8 cellular contexts compared by ENCODE assay signal in genomic region chr18:21109936-21110666, GRCh38. TPM values are rescaled to one million over a fixed set of nuclear protein-coding genes. Genes with fewer than 3 reads are reported as not detected.
DNase-seq lines count a peak whose midpoint lies in the region; ATAC-seq lines count a peak whose summit lies in the region.

No MANE protein-coding gene starts in this region.

- H3K36me3 Mint-ChIP-seq in T-helper 1 cell treated with Interleukin-12 subunit alpha and Interleukin-12 subunit beta and Interleukin-4 antibody, amounts not matched to agents 30 μg/mL and 1 μg/mL, for 36 hours (ENCODE audit: low read depth) = peaks cover 8% of the 10 kb centered on the region
- peaks cover 4% of the 10 kb centered on the region for H3K36me3 Mint-ChIP-seq in T-helper 17 cell (ENCODE audit: low read depth)

- no peaks in the 10 kb centered on the region for H3K9me3 ChIP-seq in T-helper 17 cell (ENCODE audit: control insufficient read depth, low read length, poor library complexity, severe bottlenecking)

- peaks cover 26% of the 10 kb centered on the region for H3K4me1 Mint-ChIP-seq in T-helper 1 cell treated with Interleukin-12 subunit alpha and Interleukin-12 subunit beta and Interleukin-4 antibody, amounts not matched to agents 30 μg/mL and 1 μg/mL, for 36 hours (ENCODE audit: low read depth)
- peaks cover 24% of the 10 kb centered on the region for H3K4me1 Mint-ChIP-seq in T-helper 17 cell

- H3K27ac Mint-ChIP-seq in T-helper 1 cell treated with Interleukin-12 subunit alpha and Interleukin-12 subunit beta and Interleukin-4 antibody, amounts not matched to agents 30 μg/mL and 1 μg/mL, for 36 hours = peak overlapping the region; percentile 93
- H3K27ac Mint-ChIP-seq in T-helper 17 cell = no peak overlapping the region

- no peak overlapping the region for H3K4me3 Mint-ChIP-seq in T-helper 1 cell treated with Interleukin-12 subunit alpha and Interleukin-12 subunit beta and Interleukin-4 antibody, amounts not matched to agents 30 μg/mL and 1 μg/mL, for 36 hours
- H3K4me3 Mint-ChIP-seq in T-helper 17 cell = peak overlapping the region; percentile 99

- H3K27ac ChIP-seq in substantia nigra (ENCODE audit: low read depth, low read length, poor library complexity, severe bottlenecking) = peak overlapping the region; percentile 98

- H3K9me3 Mint-ChIP-seq in T-helper 1 cell treated with Interleukin-12 subunit alpha and Interleukin-12 subunit beta and Interleukin-4 antibody, amounts not matched to agents 30 μg/mL and 1 μg/mL, for 36 hours = no peaks in the 10 kb centered on the region

- ATAC-seq in T-helper 17 cell = no peak
- no peak for ATAC-seq in HG02610 (IDR thresholded peaks at IDR 0.05; ENCODE audit: unreplicated experiment)

- no peaks in the 10 kb centered on the region for H3K27me3 Mint-ChIP-seq in T-helper 1 cell treated with Interleukin-12 subunit alpha and Interleukin-12 subunit beta and Interleukin-4 antibody, amounts not matched to agents 30 μg/mL and 1 μg/mL, for 36 hours (ENCODE audit: low read depth)
- H3K27me3 Mint-ChIP-seq in T-helper 17 cell = no peaks in the 10 kb centered on the region

- peak overlapping the region; percentile 90 for H3K4me3 ChIP-seq in iPS-11a (ENCODE audit: low read depth, low read length)

- no peak for DNase-seq in T-helper 1 cell
- DNase-seq in T-helper 17 cell = no peak
- no peak for DNase-seq in substantia nigra (lab: John Stamatoyannopoulos, UW)
- no peak for DNase-seq in ecto neural progenitor cell (ENCODE audit: low spot score)
- no peak for DNase-seq in NCI-H1417 treated with DMSO at 0.1 percent for 48 hours (lab: John Stamatoyannopoulos, UW)

RNA-seq across cellular contexts. Expression of gene ROCK1, which starts 1.5 kb away (rescaled TPM):
- total RNA-seq in T-helper 17 cell = 100 to 1,000 TPM; 109 to 114 TPM
